Comparison of ENCODE assay signal across 8 cellular contexts in genomic region chr3:15097889-15098288, GRCh38. TPM values are rescaled to one million over a fixed set of nuclear protein-coding genes. Genes with fewer than 3 reads are reported as not detected.
DNase-seq lines count a peak whose midpoint lies in the region; ATAC-seq and TF ChIP-seq lines count a peak whose summit lies in the region.

No MANE protein-coding gene starts in this region.

- peak overlapping the region; percentile 71 for H3K27ac ChIP-seq in C4-2B
- no peak overlapping the region for H3K27ac ChIP-seq in suprapubic skin

- H3K4me1 ChIP-seq in suprapubic skin, result peaks cover 31% of the 10 kb centered on the region

- H3K27me3 ChIP-seq in MG63 (no peaks in the 10 kb centered on the region), suprapubic skin (no peaks in the 10 kb centered on the region)

- H3K36me3 ChIP-seq in MG63 (peaks cover 12% of the 10 kb centered on the region), suprapubic skin (peaks cover 32% of the 10 kb centered on the region)

- TF ChIP-seq POLR2A in suprapubic skin (IDR thresholded peaks at IDR 0.05), result no peak

- peak overlapping the region; percentile 94 for H3K4me3 ChIP-seq in MG63
- H3K4me3 ChIP-seq in suprapubic skin, result peak overlapping the region; percentile 81

- 41% methylated on average over 6 of the region's 6 CpGs for WGBS in suprapubic skin

- DNase-seq in MG63 (no peak), kidney glomerular epithelial cell (lab: John Stamatoyannopoulos, UW) (peak; percentile 39), suprapubic skin (ENCODE audit: low spot score in 2 of 2) (no peak), DMS79 (lab: John Stamatoyannopoulos, UW) (no peak)
- peak; percentile 6 for DNase-seq in activated gamma-delta T cell treated with anti-CD3 and anti-CD28 coated beads, Interleukin-2, amount 50 U/mL, for 16 hours (ENCODE audit: low read depth)

- TF ChIP-seq CTCF in C4-2B (conservative IDR thresholded peaks at IDR 0.05) (no peak), suprapubic skin (IDR thresholded peaks at IDR 0.05) (no peak)

- TF ChIP-seq EP300 in suprapubic skin (IDR thresholded peaks at IDR 0.05), result no peak

- H3K9me3 ChIP-seq in MG63 (no peaks in the 10 kb centered on the region), suprapubic skin (no peaks in the 10 kb centered on the region)

- ATAC-seq in HG03039 (IDR thresholded peaks at IDR 0.05; ENCODE audit: unreplicated experiment), result no peak
- ATAC-seq in HG02678 (IDR thresholded peaks at IDR 0.05; ENCODE audit: unreplicated experiment), result no peak

RNA-seq across cellular contexts. Expression of gene RBSN, which starts 1.1 kb away (rescaled TPM):
- 10.4 and 13.3 TPM in 2 replicates for total RNA-seq in MG63 (2014; rRNA removed; shearing (Covaris generic); ENCODE audit: low replicate concordance)
- total RNA-seq in suprapubic skin, result 10 to 100 TPM; 25.8 to 48.4 (median 30.8) TPM

RNA-seq across cellular contexts. Expression of gene MRPS25, which starts 32.8 kb away (rescaled TPM):
- total RNA-seq in MG63 (2014; rRNA removed; shearing (Covaris generic); ENCODE audit: low replicate concordance), result 8.2 and 27.7 TPM in 2 replicates
- 10 to 100 TPM; 22.3 to 46.8 (median 29.2) TPM for total RNA-seq in suprapubic skin

Comparison
In these comparisons a context has a peak if more than half of its experiments do, and no peak if none do; other contexts are left out.
1. DNase-seq: peak in activated gamma-delta T cell treated with anti-CD3 and anti-CD28 coated beads, Interleukin-2, amount 50 U/mL, for 16 hours (single experiment) and kidney glomerular epithelial cell (single experiment); none in MG63 (single experiment), suprapubic skin (0 of 2) and DMS79 (single experiment).